In genomic region chr17:75830168-75831031, GRCh38 we compare ENCODE assay signal across 8 cellular contexts. TPM values are rescaled to one million over a fixed set of nuclear protein-coding genes. Genes with fewer than 3 reads are reported as not detected.
A peak's percentile ranks its signal among the peaks of the same experiment; 100 is the strongest.
DNase-seq lines count a peak whose midpoint lies in the region; ATAC-seq and TF ChIP-seq lines count a peak whose summit lies in the region.

No MANE protein-coding gene starts in this region.

- BruUV-seq in PC-3 (replicated peaks; lab: Mats Ljungman, UMichigan), result no TSS peak

- intact Hi-C loops in PC-3 (cut with micrococcal nuclease), result loop anchor here (5.0 kb wide), 1 partner anchor 48 kb away; the partner anchor contains the start of gene UNK

- no peak overlapping the region for H2AFZ ChIP-seq in PC-3 (ENCODE audit: low read length)

- H3K36me3 Mint-ChIP-seq in neural crest cell (ENCODE audit: low read depth), result no peaks in the 10 kb centered on the region

- no peaks in the 10 kb centered on the region for H4K20me1 ChIP-seq in PC-3 (ENCODE audit: low read length)

- no peaks in the 10 kb centered on the region for H3K9me3 Mint-ChIP-seq in neural crest cell

- no peak overlapping the region for H3K4me2 ChIP-seq in PC-3 (ENCODE audit: low read length)

- CTCF ChIA-PET in PC-3 (lab: Charles Lee), result interaction anchor here (0.5 to 1.1 kb wide), 7 partner anchors 14 to 83 kb away, joined by 3 to 6 read pairs (median 4); partner anchors contain the start of genes UNC13D and WBP2

- no peaks in the 10 kb centered on the region for H3F3A ChIP-seq in PC-3 (ENCODE audit: low read length, unreplicated experiment)

- peak; percentile 32 for DNase-seq in ELR (ENCODE audit: low read depth)
- DNase-seq in PC-3, result peak; percentile 19
- DNase-seq in choroid plexus epithelial cell (ENCODE audit: low read depth), result no peak
- DNase-seq in neural crest cell (ENCODE audit: low read depth, low spot score), result peak; percentile 69
- no peak for DNase-seq in DMS114 treated with DMSO at 0.1 percent for 48 hours (lab: John Stamatoyannopoulos, UW; ENCODE audit: unreplicated experiment)
- DNase-seq in cortex of kidney (lab: John Stamatoyannopoulos, UW), result no peak

- H3K79me2 ChIP-seq in PC-3 (ENCODE audit: low read length), result no peaks in the 10 kb centered on the region

- ATAC-seq in PC-3 (no peak), GM18858 (IDR thresholded peaks at IDR 0.05; ENCODE audit: unreplicated experiment) (no peak), HG02884 (IDR thresholded peaks at IDR 0.05; ENCODE audit: unreplicated experiment) (no peak)

- H3K4me3 ChIP-seq in PC-3 (ENCODE audit: low read length) (no peak overlapping the region), choroid plexus epithelial cell (ENCODE audit: low read depth, low read length) (no peak overlapping the region)

- H3K27me3 Mint-ChIP-seq in neural crest cell (ENCODE audit: low read depth), result peaks cover 8% of the 10 kb centered on the region

- no peaks in the 10 kb centered on the region for H3K9me2 ChIP-seq in PC-3 (replicated peaks; ENCODE audit: low read length)

- POLR2A ChIA-PET in PC-3 (lab: Charles Lee; ENCODE audit: unreplicated experiment), result interaction anchor here (0.8 kb wide), 1 partner anchor 50 kb away, joined by 3 read pairs; no protein-coding TSS in a partner anchor

- H3K4me1 Mint-ChIP-seq in neural crest cell, result peaks cover 24% of the 10 kb centered on the region

- H3K9ac ChIP-seq in PC-3 (ENCODE audit: low read length), result no peak overlapping the region

- TF ChIP-seq CTCF in PC-3 (conservative IDR thresholded peaks at IDR 0.05; ENCODE audit: low read depth, low read length), result peak; percentile 83
- TF ChIP-seq CTCF in choroid plexus epithelial cell (conservative IDR thresholded peaks at IDR 0.05; ENCODE audit: low read depth, low read length), result peak; percentile 75
- peak; percentile 59 for TF ChIP-seq CTCF in neural crest cell (conservative IDR thresholded peaks at IDR 0.05)

- no peaks in the 10 kb centered on the region for H3K27me3 ChIP-seq in PC-3 (ENCODE audit: low read length)

- H3K4me1 ChIP-seq in PC-3 (ENCODE audit: insufficient read depth, low read length), result peaks cover 9% of the 10 kb centered on the region

- H3K9me3 ChIP-seq in PC-3 (ENCODE audit: low read length), result no peaks in the 10 kb centered on the region

- H3K27ac ChIP-seq in PC-3 (ENCODE audit: low read length), result no peak overlapping the region

- no peak overlapping the region for H3K27ac Mint-ChIP-seq in neural crest cell (ENCODE audit: unreplicated experiment)

- H3K36me3 ChIP-seq in PC-3 (ENCODE audit: low read depth, low read length), result 0 out of 2 replicates have a peak, but pooled peaks cover 7% of the 10 kb centered on the region

- H3K4me3 Mint-ChIP-seq in neural crest cell, result no peak overlapping the region

RNA-seq across cellular contexts. Expression of gene UNC13D, which starts 13.8 kb away (rescaled TPM):
- total RNA-seq in PC-3 (2014; rRNA removed) (43.9 and 53.8 TPM in 2 replicates), neural crest cell (1.1 and 3.1 TPM in 2 replicates)

RNA-seq across cellular contexts. Expression of gene WBP2, which starts 24.7 kb away (rescaled TPM):
- 49.7 and 51.8 TPM in 2 replicates for total RNA-seq in PC-3 (2014; rRNA removed)
- 49.3 and 53.3 TPM in 2 replicates for total RNA-seq in neural crest cell

RNA-seq across cellular contexts. Expression of gene UNK, which starts 45.8 kb away (rescaled TPM):
- total RNA-seq in PC-3 (2014; rRNA removed) (21.8 and 22.9 TPM in 2 replicates), neural crest cell (49.3 and 49.4 TPM in 2 replicates)

RNA-seq across cellular contexts. Expression of gene TRIM47, which starts 48.0 kb away (rescaled TPM):
- total RNA-seq in PC-3 (2014; rRNA removed) (73.7 and 109 TPM in 2 replicates), neural crest cell (0.91 and 1.9 TPM in 2 replicates)

Comparison
In these comparisons a context has a peak if more than half of its experiments do, and no peak if none do; other contexts are left out.
1. DNase-seq: peak in ELR (single experiment), PC-3 (single experiment) and neural crest cell (single experiment); none in choroid plexus epithelial cell (single experiment), DMS114 treated with DMSO at 0.1 percent for 48 hours (single experiment) and cortex of kidney (single experiment).
2. RNA of gene UNC13D, which starts 13.8 kb away (total RNA-seq): 43.9 to 53.8 TPM in PC-3; 1.1 to 3.1 TPM in neural crest cell; every median in the first group is over 10 times any median in the second.
3. Peak in every context shown above with its lines, with median percentiles within 50 percentile points of each other: CTCF ChIP-seq.